Comparison of ENCODE assay signal across 13 cellular contexts in genomic region chr10:34235164-34235832, GRCh38.
DNase-seq lines count a peak whose midpoint lies in the region; ATAC-seq, FAIRE-seq and TF ChIP-seq lines count a peak whose summit lies in the region.
"Had no signal": no experiment of that assay in that cellular context is flagged by ENCODE, and none has a peak within 500 bp of the region (broad histone marks: within the 10 kb centered on the region; RNA-seq: fewer than 3 reads in every experiment).

No MANE protein-coding gene starts in this region.

- CTCF ChIA-PET in GM12878 (lab: Yijun Ruan, JAX): interaction anchor here (0.9 to 2.1 kb wide), 2 partner anchors 11 to 17 kb away, joined by 3 to 14 read pairs; no protein-coding TSS in a partner anchor

- H3K27ac Mint-ChIP-seq in immature natural killer cell: no peak overlapping the region
- H3K27ac Mint-ChIP-seq: activated CD8-positive, alpha-beta T cell treated with anti-CD3 and anti-CD28 coated beads for 36 hours; naive B cell; T-helper 2 cell treated with Interferon-gamma antibody and Interleukin-4, amounts not matched to agents 5 μg/mL and 100 μg/mL, for 36 hours had no signal

- no peaks in the 10 kb centered on the region for H4K20me1 ChIP-seq in GM12878 (ENCODE audit: control insufficient read depth, insufficient read depth)

- no peak overlapping the region for H3K4me2 ChIP-seq in GM12878 (ENCODE audit: control insufficient read depth, insufficient read depth)

- TF ChIP-seq CTCF in GM12878 (IDR thresholded peaks at IDR 0.05 in 2 of 3, conservative IDR thresholded peaks at IDR 0.05 in 1 of 3; ENCODE audit: control insufficient read depth in 2 of 3, extremely low read depth in 1 of 3, insufficient read depth in 1 of 3, low read depth in 3 of 3, low read length in 3 of 3): no peak
- TF ChIP-seq CTCF in psoas muscle (IDR thresholded peaks at IDR 0.05): no peak

- no TSS peak for BruUV-seq in GM12878 (replicated peaks; lab: Mats Ljungman, UMichigan)

- H3K27ac ChIP-seq in GM12878 (ENCODE audit: control insufficient read depth, insufficient read depth) (no peak overlapping the region), psoas muscle (no peak overlapping the region)
- H3K27ac ChIP-seq: skin epidermis had no signal

- WGBS in GM12878 (ENCODE audit: insufficient coverage, insufficient replicate concordance, low lambda C conversion rate, missing lambda C conversion rate): 31% methylated on average over 7 of the region's 7 CpGs
- 49 to 52% (median 49%) methylated on average over 7 of the region's 7 CpGs for WGBS in psoas muscle, 3 donors

- no peak for TF ChIP-seq POLR2A in GM12878 (IDR thresholded peaks at IDR 0.05; ENCODE audit: low read depth, low read length)

- H3K36me3 ChIP-seq in GM12878 (ENCODE audit: control insufficient read depth in 2 of 2, insufficient read depth in 2 of 2, low read length in 1 of 2): no peaks in the 10 kb centered on the region
- H3K36me3 ChIP-seq in psoas muscle (ENCODE audit: insufficient read depth in 1 of 2, low read depth in 1 of 2): no peaks in the 10 kb centered on the region

- SMC1A ChIA-PET in GM12878 (lab: Charles Lee; ENCODE audit: uncharacterized antibody, unreplicated experiment): interaction anchor here (0.5 to 5.6 kb wide), 6 partner anchors 9 to 97 kb away, joined by 3 to 38 read pairs (median 4); no protein-coding TSS in a partner anchor

- in situ Hi-C loops in GM12878 (cut with MboI): no loop called here

- ATAC-seq in GM12878 (0 out of 3 replicates have a peak, but pooled peaks have one; percentile 36), psoas muscle (peak; percentile 84 to 90 (median 86)), sciatic nerve (no peak)
- ATAC-seq: activated CD8-positive, alpha-beta T cell treated with anti-CD3 and anti-CD28 coated beads for 36 hours had no signal

- no peak overlapping the region for H2AFZ ChIP-seq in GM12878 (ENCODE audit: control insufficient read depth, low read depth, low read length)

- DNase-seq in HCEC 1CT: peak; percentile 85
- peak; percentile 41 to 82 for DNase-seq in NCI-H2081 (lab: John Stamatoyannopoulos, UW)
- DNase-seq in GM12878 (ENCODE audit: low read depth, low spot score): no peak
- no peak for DNase-seq in psoas muscle
- no peak for DNase-seq in NCI-H1048 (lab: John Stamatoyannopoulos, UW)
- DNase-seq in immature natural killer cell: no peak
- DNase-seq in sciatic nerve (ENCODE audit: low spot score): no peak
- DNase-seq: activated CD8-positive, alpha-beta T cell treated with anti-CD3 and anti-CD28 coated beads for 36 hours; islet precursor cell; MM.1S; naive B cell had no signal

- no peaks in the 10 kb centered on the region for H3K4me1 Mint-ChIP-seq in immature natural killer cell
- H3K4me1 Mint-ChIP-seq: naive B cell had no signal

- H3K36me3 Mint-ChIP-seq in immature natural killer cell: no peaks in the 10 kb centered on the region
- H3K36me3 Mint-ChIP-seq: naive B cell had no signal

- H3K9ac ChIP-seq in GM12878 (ENCODE audit: control insufficient read depth, insufficient read depth, low read length): no peak overlapping the region

- H3K9me3 ChIP-seq in GM12878 (replicated peaks; ENCODE audit: control insufficient read depth, insufficient read depth, low read length) (no peaks in the 10 kb centered on the region), psoas muscle (no peaks in the 10 kb centered on the region)

- H3K4me3 Mint-ChIP-seq in immature natural killer cell: no peak overlapping the region
- H3K4me3 Mint-ChIP-seq: activated CD8-positive, alpha-beta T cell treated with anti-CD3 and anti-CD28 coated beads for 36 hours; naive B cell; T-helper 2 cell treated with Interferon-gamma antibody and Interleukin-4, amounts not matched to agents 5 μg/mL and 100 μg/mL, for 36 hours had no signal

- RAD21 ChIA-PET in GM12878 (lab: Charles Lee; ENCODE audit: unreplicated experiment): interaction anchor here (0.9 to 1.4 kb wide), 2 partner anchors 12 to 904 kb away, joined by 3 read pairs; no protein-coding TSS in a partner anchor

- peaks cover 0 to 2% (median 0%) of the 10 kb centered on the region in 3 donors for H3K27me3 Mint-ChIP-seq in immature natural killer cell (ENCODE audit: low read depth in 3 of 3)
- H3K27me3 Mint-ChIP-seq: activated CD8-positive, alpha-beta T cell treated with anti-CD3 and anti-CD28 coated beads for 36 hours; naive B cell had no signal

- H3K4me1 ChIP-seq in GM12878 (ENCODE audit: control insufficient read depth, insufficient read depth, low read length) (no peaks in the 10 kb centered on the region), psoas muscle (peaks cover 16% of the 10 kb centered on the region)

- intact Hi-C loops in GM12878 (cut with micrococcal nuclease; ENCODE audit: unreplicated experiment): no loop called here
- intact Hi-C loops in psoas muscle (cut with DNase I): no loop called here
- intact Hi-C loops in sciatic nerve (cut with DNase I): no loop called here

- no peaks in the 10 kb centered on the region for H3K79me2 ChIP-seq in GM12878 (ENCODE audit: control insufficient read depth, insufficient read depth, low read length)

- POLR2A ChIA-PET in GM12878 (lab: Charles Lee): interaction anchor here (0.6 kb wide), 2 partner anchors 917 to 1052 kb away, joined by 4 read pairs; no protein-coding TSS in a partner anchor

- no peaks in the 10 kb centered on the region for H3K9me3 Mint-ChIP-seq in immature natural killer cell
- H3K9me3 Mint-ChIP-seq: activated CD8-positive, alpha-beta T cell treated with anti-CD3 and anti-CD28 coated beads for 36 hours; naive B cell; T-helper 2 cell treated with Interferon-gamma antibody and Interleukin-4, amounts not matched to agents 5 μg/mL and 100 μg/mL, for 36 hours had no signal

- no peak for TF ChIP-seq EP300 in GM12878 (IDR thresholded peaks at IDR 0.05; ENCODE audit: borderline replicate concordance in 1 of 2, control insufficient read depth in 1 of 2, low read depth in 2 of 2, low read length in 2 of 2)

- H3K27me3 ChIP-seq in GM12878 (replicated peaks in 1 of 2; ENCODE audit: control insufficient read depth in 2 of 2, insufficient read depth in 2 of 2, low read length in 1 of 2) (no peaks in the 10 kb centered on the region), psoas muscle (ENCODE audit: insufficient read depth in 3 of 3, low read length in 2 of 3) (no peaks in the 10 kb centered on the region)

- FAIRE-seq in GM12878 (lab: Jason Lieb, UNC): no peak

- no peak for TF ChIP-seq RAD21 in GM12878 (IDR thresholded peaks at IDR 0.05; ENCODE audit: insufficient read depth, low read depth, low read length)

- H3K4me3 ChIP-seq in GM12878: no peak overlapping the region
- peak overlapping the region; percentile 19 for H3K4me3 ChIP-seq in psoas muscle
- H3K4me3 ChIP-seq: skin epidermis had no signal

TF ChIP-seq in GM12878, 131 proteins besides CTCF, POLR2A, EP300 and RAD21:
- TF ChIP-seq POU2F2 (IDR thresholded peaks at IDR 0.05; ENCODE audit: borderline replicate concordance, low read depth, low read length) (peak; percentile 18; the same call in 1 of the 3 replicates), NRF1 (conservative IDR thresholded peaks at IDR 0.05; ENCODE audit: low read depth, low read length) (no peak), NFIC (IDR thresholded peaks at IDR 0.05; ENCODE audit: low read depth, low read length) (no peak)
TF ChIP-seq in GM12878: peak in this region for 1.

Comparison
In these comparisons a context has a peak if more than half of its experiments do, and no peak if none do; other contexts are left out.
1. DNase-seq: peak in HCEC 1CT (single experiment) and NCI-H2081 (2 of 2); none in GM12878 (single experiment), psoas muscle (0 of 2), NCI-H1048 (single experiment), immature natural killer cell (0 of 3) and sciatic nerve (single experiment).